In genomic region chr17:46167826-46168569, GRCh38 we compare ENCODE assay signal across 12 cellular contexts. TPM values are rescaled to one million over a fixed set of nuclear protein-coding genes. Genes with fewer than 3 reads are reported as not detected.
DNase-seq lines count a peak whose midpoint lies in the region; ATAC-seq, FAIRE-seq and TF ChIP-seq lines count a peak whose summit lies in the region.
"Had no signal": no experiment of that assay in that cellular context is flagged by ENCODE, and none has a peak within 500 bp of the region (broad histone marks: within the 10 kb centered on the region; RNA-seq: fewer than 3 reads in every experiment).

No MANE protein-coding gene starts in this region.

- no peak overlapping the region for H3K27ac ChIP-seq in CD4-positive, alpha-beta memory T cell (ENCODE audit: low read depth, low read length)
- H3K27ac ChIP-seq in endodermal cell (ENCODE audit: low read depth, low read length) (no peak overlapping the region), gastroesophageal sphincter (peak overlapping the region in 1 of 4 donors; percentile 21)
- H3K27ac ChIP-seq: pancreas, thoracic aorta had no signal

- TF ChIP-seq CTCF in endodermal cell (conservative IDR thresholded peaks at IDR 0.05), result no peak
- no peak for TF ChIP-seq CTCF in nephron progenitor cell (IDR thresholded peaks at IDR 0.05)
- no peak for TF ChIP-seq CTCF in Calu3 (IDR thresholded peaks at IDR 0.05; ENCODE audit: unreplicated experiment)
- no peak for TF ChIP-seq CTCF in gastroesophageal sphincter (IDR thresholded peaks at IDR 0.05)

- peak overlapping the region in 2 of 7 donors; percentile 2 to 10 for H3K27ac Mint-ChIP-seq in CD4-positive, alpha-beta memory T cell
- peak overlapping the region; percentile 19 for H3K27ac Mint-ChIP-seq in endodermal cell
- H3K27ac Mint-ChIP-seq in nephron progenitor cell, result peak overlapping the region; percentile 15
- no peak overlapping the region for H3K27ac Mint-ChIP-seq in Calu3 (ENCODE audit: unreplicated experiment)

- no peaks in the 10 kb centered on the region for H3K27me3 ChIP-seq in CD4-positive, alpha-beta memory T cell (ENCODE audit: insufficient read depth, low read length)
- H3K27me3 ChIP-seq in endodermal cell (ENCODE audit: control insufficient read depth, insufficient read depth, low read length, poor library complexity, severe bottlenecking) (no peaks in the 10 kb centered on the region), gastroesophageal sphincter (no peaks in the 10 kb centered on the region)
- H3K27me3 ChIP-seq: pancreas had no signal

- CTCF ChIA-PET in CD4-positive, alpha-beta memory T cell (lab: Charles Lee; ENCODE audit: partially characterized antibody), result interaction anchor here (1.0 to 3.2 kb wide), 4 partner anchors 10 to 45 kb away, joined by 3 to 10 read pairs (median 4); no protein-coding TSS in a partner anchor
- CTCF ChIA-PET in Calu3 (lab: Charles Lee), result interaction anchor here (0.9 to 2.1 kb wide), 5 partner anchors 10 to 152 kb away, joined by 3 to 14 read pairs (median 4); partner anchors contain the start of gene KANSL1

- no peaks in the 10 kb centered on the region for H3K9me3 Mint-ChIP-seq in CD4-positive, alpha-beta memory T cell
- no peaks in the 10 kb centered on the region for H3K9me3 Mint-ChIP-seq in endodermal cell
- H3K9me3 Mint-ChIP-seq in nephron progenitor cell, result no peaks in the 10 kb centered on the region
- no peaks in the 10 kb centered on the region for H3K9me3 Mint-ChIP-seq in Calu3 (ENCODE audit: low read depth, unreplicated experiment)
- H3K9me3 Mint-ChIP-seq: IgD-negative memory B cell had no signal

- ATAC-seq in gastroesophageal sphincter, result no peak
- ATAC-seq: pancreas had no signal

- no peak overlapping the region for H3K9ac ChIP-seq in endodermal cell (ENCODE audit: extremely low read depth, low read length, poor library complexity, severe bottlenecking)

- no peak for DNase-seq in CD4-positive, alpha-beta memory T cell
- DNase-seq in HuH-7 (ENCODE audit: low spot score) (peak; percentile 17), endodermal cell (no peak), nephron progenitor cell (no peak), Calu3 (no peak), frontal cortex (ENCODE audit: low spot score in 2 of 2) (no peak), COLO668 (lab: John Stamatoyannopoulos, UW; ENCODE audit: unreplicated experiment) (no peak)
- DNase-seq: pancreas, RPMI8226 had no signal

- peaks cover 33% of the 10 kb centered on the region for H3K36me3 ChIP-seq in CD4-positive, alpha-beta memory T cell (ENCODE audit: insufficient read depth, low read length)
- peaks cover 57% of the 10 kb centered on the region for H3K36me3 ChIP-seq in endodermal cell (ENCODE audit: control insufficient read depth, insufficient read depth, low read length)
- peaks cover 0 to 24% of the 10 kb centered on the region in 2 donors for H3K36me3 ChIP-seq in gastroesophageal sphincter

- H3K4me1 ChIP-seq in CD4-positive, alpha-beta memory T cell (ENCODE audit: insufficient read depth, low read length), result peaks cover 95% of the 10 kb centered on the region
- peaks cover 2% of the 10 kb centered on the region for H3K4me1 ChIP-seq in endodermal cell (ENCODE audit: control insufficient read depth, insufficient read depth, low read length)
- peaks cover 16 to 100% (median 24%) of the 10 kb centered on the region in 3 donors for H3K4me1 ChIP-seq in gastroesophageal sphincter

- H3K4me1 Mint-ChIP-seq in CD4-positive, alpha-beta memory T cell, result peaks cover 65 to 94% (median 80%) of the 10 kb centered on the region in 4 donors
- H3K4me1 Mint-ChIP-seq in endodermal cell (peaks cover 46% of the 10 kb centered on the region), nephron progenitor cell (peaks cover 51% of the 10 kb centered on the region), Calu3 (ENCODE audit: low read depth, unreplicated experiment) (peaks cover 62% of the 10 kb centered on the region)

- no peak overlapping the region for H3K4me3 ChIP-seq in CD4-positive, alpha-beta memory T cell (ENCODE audit: low read length in 2 of 2)
- H3K4me3 ChIP-seq in endodermal cell (ENCODE audit: low read length) (no peak overlapping the region), gastroesophageal sphincter (no peak overlapping the region)
- H3K4me3 ChIP-seq: pancreas, thoracic aorta had no signal

- WGBS in endodermal cell (ENCODE audit: insufficient coverage in 1 of 2, insufficient read length in 1 of 2), 2 experiments, result 90 to 96% methylated on average over 9 to 14 of the region's 14 CpGs
- 31 to 82% methylated on average over 2 to 14 of the region's 14 CpGs for WGBS in gastroesophageal sphincter (ENCODE audit: low coverage in 1 of 2), 2 donors

- TF ChIP-seq POLR2A in gastroesophageal sphincter (IDR thresholded peaks at IDR 0.05), result no peak

- no peak for FAIRE-seq in frontal cortex (lab: Jason Lieb, UNC)
- FAIRE-seq: pancreas had no signal

- BruUV-seq in Calu3 (replicated peaks; lab: Mats Ljungman, UMichigan), result no TSS peak

- peak overlapping the region in 5 of 8 donors; percentile 1 to 61 (median 26) for H3K4me3 Mint-ChIP-seq in CD4-positive, alpha-beta memory T cell
- no peak overlapping the region for H3K4me3 Mint-ChIP-seq in endodermal cell
- peak overlapping the region; percentile 19 for H3K4me3 Mint-ChIP-seq in nephron progenitor cell
- no peak overlapping the region for H3K4me3 Mint-ChIP-seq in Calu3 (ENCODE audit: low read depth, unreplicated experiment)

- no peak for TF ChIP-seq EP300 in gastroesophageal sphincter (IDR thresholded peaks at IDR 0.05)

- intact Hi-C loops in CD4-positive, alpha-beta memory T cell (cut with micrococcal nuclease), result loop anchor here (2.0 kb wide), 1 partner anchor 13 kb away; no protein-coding TSS in a partner anchor
- intact Hi-C loops in Calu3 (cut with micrococcal nuclease; ENCODE audit: unreplicated experiment), result loop anchor here (2.0 kb wide), 1 partner anchor 27 kb away; no protein-coding TSS in a partner anchor

- H3K9me3 ChIP-seq in CD4-positive, alpha-beta memory T cell (ENCODE audit: control insufficient read depth in 1 of 2, low read length in 2 of 2), result no peaks in the 10 kb centered on the region
- no peaks in the 10 kb centered on the region for H3K9me3 ChIP-seq in endodermal cell (ENCODE audit: control insufficient read depth, low read length)
- no peaks in the 10 kb centered on the region for H3K9me3 ChIP-seq in gastroesophageal sphincter
- H3K9me3 ChIP-seq: pancreas, thoracic aorta had no signal

- H3K27me3 Mint-ChIP-seq in CD4-positive, alpha-beta memory T cell, result no peaks in the 10 kb centered on the region
- no peaks in the 10 kb centered on the region for H3K27me3 Mint-ChIP-seq in endodermal cell (ENCODE audit: insufficient read depth)
- H3K27me3 Mint-ChIP-seq in nephron progenitor cell (ENCODE audit: low read depth, poor library complexity), result no peaks in the 10 kb centered on the region
- H3K27me3 Mint-ChIP-seq in Calu3 (ENCODE audit: unreplicated experiment), result no peaks in the 10 kb centered on the region
- H3K27me3 Mint-ChIP-seq: IgD-negative memory B cell had no signal

- peaks cover 30 to 61% of the 10 kb centered on the region in 2 donors for H3K36me3 Mint-ChIP-seq in CD4-positive, alpha-beta memory T cell
- peaks cover 52% of the 10 kb centered on the region for H3K36me3 Mint-ChIP-seq in endodermal cell (ENCODE audit: low read depth)
- H3K36me3 Mint-ChIP-seq in nephron progenitor cell (ENCODE audit: low read depth), result peaks cover 84% of the 10 kb centered on the region
- peaks cover 33% of the 10 kb centered on the region for H3K36me3 Mint-ChIP-seq in Calu3 (ENCODE audit: insufficient read depth, unreplicated experiment)

- POLR2A ChIA-PET in CD4-positive, alpha-beta memory T cell (lab: Charles Lee; ENCODE audit: partially characterized antibody), result interaction anchor here (2.0 kb wide), 1 partner anchor 25 kb away, joined by 10 read pairs; the partner anchor contains the start of gene KANSL1

RNA-seq across cellular contexts. Expression of gene KANSL1, which starts 25.2 kb away (rescaled TPM):
- total RNA-seq in CD4-positive, alpha-beta memory T cell, result 100 to 1,000 TPM; 190 to 206 TPM
- polyA plus RNA-seq in CD4-positive, alpha-beta memory T cell, result 10 to 100 TPM in 1 of 2 donors, 1 to 10 TPM in 1; 6.7 to 24.3 TPM
- total RNA-seq in endodermal cell, result 100 to 1,000 TPM; 137 to 144 TPM
- 51.0 TPM for polyA plus RNA-seq in endodermal cell (2013, experiment 1 of 2)
- polyA plus RNA-seq in endodermal cell (2013, experiment 2 of 2), result 47.0 TPM
- 187 and 190 TPM in 2 replicates for total RNA-seq in Calu3 (2022)
- 113 TPM for total RNA-seq in frontal cortex
- 10 to 100 TPM; 57.7 to 91.2 (median 75.1) TPM for total RNA-seq in gastroesophageal sphincter

Comparison
In these comparisons a context has a peak if more than half of its experiments do, and no peak if none do; other contexts are left out.
1. H3K4me3 Mint-ChIP-seq: peak in CD4-positive, alpha-beta memory T cell (5 of 8) and nephron progenitor cell (single experiment); none in endodermal cell (single experiment) and Calu3 (single experiment).